ENCODE assay signal across 8 cellular contexts in the genomic region with DNA sequence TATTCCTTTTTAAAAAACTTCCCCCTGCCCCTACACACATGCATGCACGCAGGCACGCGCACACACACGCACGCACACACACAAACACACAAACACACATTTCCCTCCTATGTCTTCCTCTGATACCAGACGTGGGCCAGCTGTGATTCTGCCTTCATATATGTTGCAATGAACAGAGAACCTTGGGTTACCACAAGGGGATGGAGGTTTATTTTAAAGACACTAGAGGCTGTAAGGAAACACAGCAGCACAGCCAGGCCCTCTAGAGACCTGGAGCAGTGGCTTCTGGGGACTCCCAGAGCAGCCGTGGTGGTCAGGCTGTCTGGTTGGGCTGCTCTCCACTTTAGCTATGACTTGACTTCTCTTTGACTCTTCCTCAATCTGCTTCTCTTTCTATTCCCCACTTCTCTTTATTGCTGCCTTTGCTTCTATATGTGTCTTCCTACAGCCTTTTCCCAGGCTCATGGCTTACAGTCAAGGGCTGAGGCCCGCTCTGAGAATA. TPM values are rescaled to one million over a fixed set of nuclear protein-coding genes. Genes with fewer than 3 reads are reported as not detected.
A peak's percentile ranks its signal among the peaks of the same experiment; 100 is the strongest.
DNase-seq lines count a peak whose midpoint lies in the region; ATAC-seq and TF ChIP-seq lines count a peak whose summit lies in the region.

No MANE protein-coding gene starts in this region.

- no peaks in the 10 kb centered on the region for H3K9me3 ChIP-seq in left lung

- in situ Hi-C loops in GM13977 (cut with MboI; ENCODE audit: low pct_unique_long_range_greater_than_20kb, low sequenced_read_pairs, unreplicated experiment), result no loop called here

- peak overlapping the region; percentile 39 for H3K27ac ChIP-seq in HL-60 (replicated peaks)
- peak overlapping the region in 1 of 2 donors; percentile 88 for H3K27ac ChIP-seq in left lung

- intact Hi-C loops in left lung (cut with DNase I), result no loop called here

- TF ChIP-seq CTCF in GM13977 (IDR thresholded peaks at IDR 0.05; ENCODE audit: extremely low read depth, insufficient read depth, missing control alignments), result no peak
- TF ChIP-seq CTCF in HL-60 (IDR thresholded peaks at IDR 0.05; ENCODE audit: insufficient read depth, low read length), result no peak
- TF ChIP-seq CTCF in left lung (IDR thresholded peaks at IDR 0.05), result no peak

- no peak overlapping the region for H3K4me3 ChIP-seq in HL-60 (replicated peaks; ENCODE audit: insufficient read depth, low read length)
- H3K4me3 ChIP-seq in left lung, result no peak overlapping the region

- ATAC-seq in GM21526 (IDR thresholded peaks at IDR 0.05; ENCODE audit: low FRiP score, unreplicated experiment), result peak; percentile 40
- ATAC-seq in left lung, result peak; percentile 70
- no peak for ATAC-seq in GM18520 (IDR thresholded peaks at IDR 0.05; ENCODE audit: unreplicated experiment)

- no peaks in the 10 kb centered on the region for H3K36me3 ChIP-seq in left lung

- peaks cover 0 to 53% of the 10 kb centered on the region in 2 donors for H3K4me1 ChIP-seq in left lung

- peak; percentile 52 for DNase-seq in GM13977 (ENCODE audit: low spot score)
- peak; percentile 68 to 78 for DNase-seq in HL-60 (ENCODE audit: low read depth in 1 of 2, low spot score in 1 of 2)
- DNase-seq in left lung, result peak in 1 of 2 donors; percentile 75
- no peak for DNase-seq in GOT3 (lab: John Stamatoyannopoulos, UW)
- no peak for DNase-seq in NCI-H774 (lab: John Stamatoyannopoulos, UW)
- no peak for DNase-seq in DMS53 treated with DMSO at 0.1 percent for 48 hours (lab: John Stamatoyannopoulos, UW; ENCODE audit: unreplicated experiment)

- H3K27me3 ChIP-seq in HL-60 (ENCODE audit: insufficient read depth, poor library complexity, severe bottlenecking), result no peaks in the 10 kb centered on the region
- H3K27me3 ChIP-seq in left lung, result no peaks in the 10 kb centered on the region

RNA-seq across cellular contexts. Expression of a gene that starts 3.2 kb away (rescaled TPM):
- 1 to 10 TPM in 1 of 2 donors, under 1 TPM in 1; 0.15 to 3.0 TPM for total RNA-seq in left lung

RNA-seq across cellular contexts. Expression of a gene that starts 18.6 kb away (rescaled TPM):
- total RNA-seq in left lung, result 10 to 100 TPM; 13.4 to 59.8 TPM

Comparison
In these comparisons a context has a peak if more than half of its experiments do, and no peak if none do; other contexts are left out.
1. DNase-seq: peak in GM13977 (single experiment) and HL-60 (2 of 2); none in GOT3 (single experiment), NCI-H774 (single experiment) and DMS53 treated with DMSO at 0.1 percent for 48 hours (single experiment).